Comparison of ENCODE assay signal across 13 cellular contexts in the genomic region with DNA sequence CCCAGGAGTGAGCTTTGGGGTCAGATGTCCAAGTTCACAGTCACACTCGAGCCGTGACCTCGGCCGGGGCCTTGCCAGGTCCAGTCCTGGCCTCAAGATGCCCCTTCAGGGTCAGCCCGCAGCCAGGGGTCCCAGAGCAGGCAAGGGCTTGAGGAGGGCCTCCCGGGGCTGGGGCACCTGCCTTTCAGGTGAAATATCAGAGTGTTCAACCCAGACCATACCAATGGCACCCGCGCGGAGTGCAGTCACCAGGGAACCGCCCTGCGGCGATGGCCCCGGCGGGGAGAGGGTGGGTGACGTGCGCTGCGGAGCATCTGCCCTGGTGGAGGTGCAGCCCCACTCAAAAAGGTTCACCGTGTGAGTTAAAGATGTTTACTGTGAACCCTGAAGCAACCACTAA. TPM values are rescaled to one million over a fixed set of nuclear protein-coding genes. Genes with fewer than 3 reads are reported as not detected.
A peak's percentile ranks its signal among the peaks of the same experiment; 100 is the strongest.
DNase-seq lines count a peak whose midpoint lies in the region; ATAC-seq and TF ChIP-seq lines count a peak whose summit lies in the region.
"Had no signal": no experiment of that assay in that cellular context is flagged by ENCODE, and none has a peak within 500 bp of the region (broad histone marks: within the 10 kb centered on the region; RNA-seq: fewer than 3 reads in every experiment).

No MANE protein-coding gene starts in this region.

- intact Hi-C loops in left ventricle myocardium inferior (cut with micrococcal nuclease) (no loop called here), left ventricle myocardium superior (cut with micrococcal nuclease) (no loop called here), mammary epithelial cell (cut with micrococcal nuclease) (no loop called here)

- no peaks in the 10 kb centered on the region for H3K79me2 ChIP-seq in mammary epithelial cell (ENCODE audit: insufficient read depth, low read length)

- H3K4me1 Mint-ChIP-seq in type B pancreatic cell (ENCODE audit: unreplicated experiment), result peaks cover 12% of the 10 kb centered on the region

- DNase-seq in left ventricle myocardium inferior (no peak), left ventricle myocardium superior (no peak), mammary epithelial cell (no peak), type B pancreatic cell (ENCODE audit: extremely low spot score, unreplicated experiment) (no peak), DMS153 treated with DMSO at 0.1 percent for 48 hours (lab: John Stamatoyannopoulos, UW; ENCODE audit: unreplicated experiment) (no peak), GM20000 (ENCODE audit: low spot score) (no peak)
- DNase-seq: cortex of kidney had no signal

- peaks cover 4% of the 10 kb centered on the region for H3K9me3 ChIP-seq in left ventricle myocardium inferior (replicated peaks)
- no peaks in the 10 kb centered on the region for H3K9me3 ChIP-seq in mammary epithelial cell (replicated peaks; ENCODE audit: insufficient read depth, low read length)
- H3K9me3 ChIP-seq in muscle layer of duodenum (ENCODE audit: control insufficient read depth in 1 of 2, low read length in 2 of 2), result no peaks in the 10 kb centered on the region
- H3K9me3 ChIP-seq: vagina had no signal

- H3K4me3 Mint-ChIP-seq in type B pancreatic cell, result peak overlapping the region; percentile 76
- H3K4me3 Mint-ChIP-seq: activated naive CD4-positive, alpha-beta T cell treated with anti-CD3 and anti-CD28 coated beads, Interleukin-2, amount 50 U/mL, for 24 hours had no signal

- WGBS in mammary epithelial cell (ENCODE audit: low coverage, missing lambda C conversion rate), result 25% methylated on average over 17 of the region's 18 CpGs

- H3K27ac ChIP-seq in left ventricle myocardium inferior (replicated peaks), result no peak overlapping the region
- H3K27ac ChIP-seq in mammary epithelial cell (ENCODE audit: insufficient read depth, low read depth, low read length), result no peak overlapping the region
- no peak overlapping the region for H3K27ac ChIP-seq in muscle layer of duodenum (ENCODE audit: low read length)
- H3K27ac ChIP-seq: foreskin keratinocyte, vagina had no signal

- H3K36me3 ChIP-seq in left ventricle myocardium inferior (no peaks in the 10 kb centered on the region), mammary epithelial cell (ENCODE audit: insufficient read depth, low read length) (no peaks in the 10 kb centered on the region), muscle layer of duodenum (ENCODE audit: control insufficient read depth in 1 of 2, insufficient read depth in 2 of 2, low read length in 2 of 2) (no peaks in the 10 kb centered on the region)
- H3K36me3 ChIP-seq: vagina had no signal

- H4K20me1 ChIP-seq in mammary epithelial cell (ENCODE audit: insufficient read depth, low read length), result no peaks in the 10 kb centered on the region

- H3K4me3 ChIP-seq in left ventricle myocardium inferior, result peak overlapping the region; percentile 33
- H3K4me3 ChIP-seq in mammary epithelial cell (replicated peaks in 1 of 3; ENCODE audit: insufficient read depth in 1 of 3, low read depth in 2 of 3, low read length in 3 of 3), result peak overlapping the region; percentile 8 to 14 (median 10)
- H3K4me3 ChIP-seq in muscle layer of duodenum (ENCODE audit: low read depth in 1 of 2, low read length in 2 of 2), result peak overlapping the region; percentile 25 to 37

- no TSS peak for BruUV-seq in mammary epithelial cell (replicated peaks; lab: Mats Ljungman, UMichigan)

- ATAC-seq in left ventricle myocardium superior (no peak), HG03135 (IDR thresholded peaks at IDR 0.05; ENCODE audit: unreplicated experiment) (no peak)

- CTCF ChIA-PET in mammary epithelial cell (lab: Charles Lee; ENCODE audit: low non-redundant PET), result no interaction called here

- in situ Hi-C loops in mammary epithelial cell (cut with MboI; ENCODE audit: low sequenced_read_pairs in 2 of 2), result no loop called here

- H3K4me2 ChIP-seq in mammary epithelial cell (ENCODE audit: insufficient read depth, low read depth, low read length), result peak overlapping the region; percentile 79

- TF ChIP-seq CTCF in left ventricle myocardium inferior (IDR thresholded peaks at IDR 0.05; ENCODE audit: borderline replicate concordance) (no peak), mammary epithelial cell (conservative IDR thresholded peaks at IDR 0.05 in 1 of 2, IDR thresholded peaks at IDR 0.05 in 1 of 2; ENCODE audit: extremely low read depth in 1 of 2, insufficient read depth in 1 of 2, low read depth in 1 of 2, low read length in 2 of 2) (no peak), type B pancreatic cell (conservative IDR thresholded peaks at IDR 0.05) (no peak), GM20000 (IDR thresholded peaks at IDR 0.05; ENCODE audit: extremely low read depth, missing control alignments) (no peak)

- H3K9me3 Mint-ChIP-seq in type B pancreatic cell, result no peaks in the 10 kb centered on the region
- H3K9me3 Mint-ChIP-seq: activated naive CD4-positive, alpha-beta T cell treated with anti-CD3 and anti-CD28 coated beads, Interleukin-2, amount 50 U/mL, for 24 hours had no signal

- peak overlapping the region; percentile 70 for H3K27ac Mint-ChIP-seq in type B pancreatic cell
- H3K27ac Mint-ChIP-seq: activated naive CD4-positive, alpha-beta T cell treated with anti-CD3 and anti-CD28 coated beads, Interleukin-2, amount 50 U/mL, for 24 hours had no signal

- no peak overlapping the region for H3K9ac ChIP-seq in mammary epithelial cell (ENCODE audit: insufficient read depth, low read length)

- peaks cover 14% of the 10 kb centered on the region for H3K4me1 ChIP-seq in left ventricle myocardium inferior
- H3K4me1 ChIP-seq in mammary epithelial cell (ENCODE audit: insufficient read depth, low read length), result peaks cover 5% of the 10 kb centered on the region
- H3K4me1 ChIP-seq in muscle layer of duodenum (ENCODE audit: control insufficient read depth in 1 of 2, insufficient read depth in 2 of 2, low read length in 2 of 2), result peaks cover 5 to 15% of the 10 kb centered on the region in 2 donors
- H3K4me1 ChIP-seq: foreskin keratinocyte had no signal

- peak overlapping the region; percentile 94 for H2AFZ ChIP-seq in mammary epithelial cell (ENCODE audit: low read depth, low read length)

- H3K27me3 ChIP-seq in left ventricle myocardium inferior (ENCODE audit: low read depth) (peaks cover 61% of the 10 kb centered on the region), mammary epithelial cell (ENCODE audit: insufficient read depth, low read length) (no peaks in the 10 kb centered on the region), muscle layer of duodenum (ENCODE audit: low read depth, low read length) (no peaks in the 10 kb centered on the region)
- H3K27me3 ChIP-seq: vagina had no signal

- H3K27me3 Mint-ChIP-seq in type B pancreatic cell, result peaks cover 37% of the 10 kb centered on the region

- dilution Hi-C loops in mammary epithelial cell (cut with HindIII; ENCODE audit: low sequenced_read_pairs), result no loop called here

- no peaks in the 10 kb centered on the region for H3K36me3 Mint-ChIP-seq in type B pancreatic cell
- H3K36me3 Mint-ChIP-seq: activated naive CD4-positive, alpha-beta T cell treated with anti-CD3 and anti-CD28 coated beads, Interleukin-2, amount 50 U/mL, for 24 hours had no signal

RNA-seq across cellular contexts. Expression of a gene that starts 16.9 kb away (rescaled TPM):
- not detected for total RNA-seq in left ventricle myocardium inferior
- not detected for total RNA-seq in left ventricle myocardium superior
- not detected for total RNA-seq in mammary epithelial cell
- not detected for polyA plus RNA-seq in mammary epithelial cell
- polyA minus RNA-seq in mammary epithelial cell, result not detected
- not detected in 2 replicates for total RNA-seq in type B pancreatic cell (ENCODE audit: low replicate concordance)
- total RNA-seq: foreskin keratinocyte, SK-MEL-5, vagina had no signal
- polyA plus RNA-seq: foreskin keratinocyte had no signal

RNA-seq across cellular contexts. Expression of a gene that starts 25.1 kb away (rescaled TPM):
- total RNA-seq in left ventricle myocardium inferior (not detected), left ventricle myocardium superior (not detected), mammary epithelial cell (not detected), type B pancreatic cell (ENCODE audit: low replicate concordance) (2.8 and 5.4 TPM in 2 replicates)
- polyA plus RNA-seq in mammary epithelial cell, result not detected
- polyA minus RNA-seq in mammary epithelial cell, result not detected
- total RNA-seq: foreskin keratinocyte, SK-MEL-5, vagina had no signal
- polyA plus RNA-seq: foreskin keratinocyte had no signal
